Comparison of ENCODE assay signal across 1 cellular context in genomic region chr5:128613111-128613510, GRCh38.
TF ChIP-seq lines count a peak whose summit lies in the region.

No MANE protein-coding gene starts in this region.

TF ChIP-seq in HepG2, 621 proteins besides CTCF, POLR2A, EP300 and RAD21:
- TF ChIP-seq PRDM4 (CRISPR knock-in tag; IDR thresholded peaks at IDR 0.05; ENCODE audit: borderline replicate concordance) (no peak), ZNF772 (CRISPR knock-in tag; IDR thresholded peaks at IDR 0.05) (no peak), ZBTB44 (CRISPR knock-in tag; IDR thresholded peaks at IDR 0.05) (no peak)
